ENCODE assay signal across 9 cellular contexts in genomic region chr3:87792193-87792531, GRCh38. TPM values are rescaled to one million over a fixed set of nuclear protein-coding genes. Genes with fewer than 3 reads are reported as not detected.
A peak's percentile ranks its signal among the peaks of the same experiment; 100 is the strongest.
DNase-seq lines count a peak whose midpoint lies in the region; ATAC-seq and TF ChIP-seq lines count a peak whose summit lies in the region.
"Had no signal": no experiment of that assay in that cellular context is flagged by ENCODE, and none has a peak within 500 bp of the region (broad histone marks: within the 10 kb centered on the region; RNA-seq: fewer than 3 reads in every experiment).

No MANE protein-coding gene starts in this region.

- peak overlapping the region; percentile 48 to 58 for H3K27ac ChIP-seq in right atrium auricular region

- H3K27ac Mint-ChIP-seq in effector memory CD8-positive, alpha-beta T cell: no peak overlapping the region
- no peak overlapping the region for H3K27ac Mint-ChIP-seq in nephron progenitor cell

- peaks cover 4 to 18% of the 10 kb centered on the region in 2 donors for H3K4me1 Mint-ChIP-seq in effector memory CD8-positive, alpha-beta T cell (ENCODE audit: low read depth in 2 of 2)
- peaks cover 16% of the 10 kb centered on the region for H3K4me1 Mint-ChIP-seq in nephron progenitor cell

- TF ChIP-seq CTCF in right atrium auricular region (IDR thresholded peaks at IDR 0.05) (no peak), nephron progenitor cell (IDR thresholded peaks at IDR 0.05) (no peak)

- H3K4me3 Mint-ChIP-seq in effector memory CD8-positive, alpha-beta T cell: peak overlapping the region; percentile 51 to 57
- peak overlapping the region; percentile 93 for H3K4me3 Mint-ChIP-seq in nephron progenitor cell

- H3K9me3 Mint-ChIP-seq in effector memory CD8-positive, alpha-beta T cell: no peaks in the 10 kb centered on the region
- no peaks in the 10 kb centered on the region for H3K9me3 Mint-ChIP-seq in nephron progenitor cell

- H3K9me3 ChIP-seq in right atrium auricular region: no peaks in the 10 kb centered on the region

- H3K27me3 Mint-ChIP-seq in effector memory CD8-positive, alpha-beta T cell: peaks cover 48 to 70% of the 10 kb centered on the region in 2 donors
- peaks cover 55% of the 10 kb centered on the region for H3K27me3 Mint-ChIP-seq in nephron progenitor cell (ENCODE audit: low read depth, poor library complexity)

- intact Hi-C loops in Right ventricle myocardium superior (cut with DNase I): no loop called here

- no peaks in the 10 kb centered on the region for H3K4me1 ChIP-seq in right atrium auricular region

- H3K36me3 ChIP-seq in right atrium auricular region: no peaks in the 10 kb centered on the region

- peak overlapping the region; percentile 31 to 47 for H3K4me3 ChIP-seq in right atrium auricular region

- no peaks in the 10 kb centered on the region for H3K36me3 Mint-ChIP-seq in effector memory CD8-positive, alpha-beta T cell (ENCODE audit: insufficient read depth)
- no peaks in the 10 kb centered on the region for H3K36me3 Mint-ChIP-seq in nephron progenitor cell (ENCODE audit: low read depth)

- H3K27me3 ChIP-seq in right atrium auricular region: no peaks in the 10 kb centered on the region

- DNase-seq in right atrium auricular region (ENCODE audit: low spot score) (no peak), Right ventricle myocardium superior (no peak), nephron progenitor cell (no peak), dermis blood vessel endothelial cell (no peak), NCI-H510A treated with DMSO at 0.1 percent for 48 hours (lab: John Stamatoyannopoulos, UW) (no peak)
- DNase-seq in effector memory CD8-positive, alpha-beta T cell: no peak
- no peak for DNase-seq in stimulated activated CD8-positive, alpha-beta memory T cell treated with anti-CD3 and anti-CD28 coated beads, Interleukin-4, amount 100 ng/mL, for 48 hours
- DNase-seq: NCI-H446 had no signal

- ATAC-seq in Right ventricle myocardium superior (ENCODE audit: poor library complexity) (no peak), HG02870 (IDR thresholded peaks at IDR 0.05; ENCODE audit: unreplicated experiment) (no peak)
- ATAC-seq in effector memory CD8-positive, alpha-beta T cell (replicated peaks): no peak

RNA-seq across cellular contexts. Expression of gene HTR1F, which starts 0.3 kb away (rescaled TPM):
- total RNA-seq in right atrium auricular region (under 1 TPM; 0.26 to 0.43 TPM), Right ventricle myocardium superior (0.16 TPM), dermis blood vessel endothelial cell (not detected in 2 replicates)
